ENCODE assay signal across 8 cellular contexts in the genomic region with DNA sequence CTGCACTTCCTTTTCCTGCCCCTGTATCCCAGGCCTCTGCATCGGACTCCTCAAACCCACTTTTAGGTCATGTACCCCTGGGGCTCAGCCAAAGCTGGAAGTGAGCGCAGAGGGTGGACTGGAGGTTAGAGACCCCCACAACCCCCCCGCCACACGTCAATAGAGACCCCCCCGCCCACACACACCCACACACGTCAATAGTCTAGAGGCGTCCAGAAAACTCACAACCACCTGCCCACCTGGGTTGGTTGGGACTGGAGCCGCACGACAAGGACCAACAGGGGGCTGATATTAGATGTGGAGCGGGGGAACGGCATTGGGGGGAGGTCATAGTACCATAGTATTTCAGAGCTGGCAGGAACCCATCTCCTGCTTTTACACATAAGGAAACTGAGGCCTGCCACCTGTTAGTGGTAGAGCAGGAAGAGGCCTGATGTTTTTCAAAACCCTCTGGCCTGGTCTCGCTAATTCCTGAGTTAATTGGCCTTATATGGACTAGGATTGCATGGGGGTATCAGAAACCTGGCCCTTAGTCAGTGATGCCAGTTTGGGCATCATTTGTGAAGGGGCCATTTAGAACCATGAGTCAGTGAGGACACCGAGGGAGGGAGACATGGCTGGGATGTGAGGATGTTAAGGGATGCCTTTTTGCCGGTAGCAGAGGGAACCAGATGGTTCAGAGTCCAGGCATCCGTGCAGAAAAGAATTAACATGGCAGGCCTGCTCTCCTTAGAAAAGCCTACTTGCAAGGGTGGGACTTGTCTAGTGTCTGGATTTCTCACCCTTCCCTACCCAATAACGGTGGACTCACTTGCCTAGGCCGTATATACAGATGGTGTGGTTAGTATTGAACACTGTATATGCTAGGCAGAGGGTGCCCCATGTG. TPM values are rescaled to one million over a fixed set of nuclear protein-coding genes. Genes with fewer than 3 reads are reported as not detected.
DNase-seq lines count a peak whose midpoint lies in the region; ATAC-seq lines count a peak whose summit lies in the region.

No MANE protein-coding gene starts in this region.

- H3K27ac ChIP-seq in iPS-20b (ENCODE audit: low read length) = no peak overlapping the region

- no peak for ATAC-seq in activated CD8-positive, alpha-beta T cell treated with anti-CD3 and anti-CD28 coated beads, Interleukin-2, amount 10 ng/mL, durations not matched to agents 7 days and 5 days
- no peak for ATAC-seq in GM19463 (IDR thresholded peaks at IDR 0.05; ENCODE audit: unreplicated experiment)
- ATAC-seq in HG03159 (IDR thresholded peaks at IDR 0.05; ENCODE audit: unreplicated experiment) = no peak

- CTCF ChIA-PET in activated CD8-positive, alpha-beta T cell treated with anti-CD3 and anti-CD28 coated beads, Interleukin-2, amount 10 ng/mL, durations not matched to agents 7 days and 5 days (lab: Charles Lee) = interaction anchor here (2.9 kb wide), 1 partner anchor 23 kb away, joined by 14 read pairs; no protein-coding TSS in a partner anchor

- peaks cover 2% of the 10 kb centered on the region for H3K36me3 Mint-ChIP-seq in T-helper 1 cell treated with Interleukin-12 subunit alpha and Interleukin-12 subunit beta and Interleukin-4 antibody, amounts not matched to agents 30 μg/mL and 1 μg/mL, for 36 hours (ENCODE audit: low read depth)
- peaks cover 2% of the 10 kb centered on the region for H3K36me3 Mint-ChIP-seq in activated CD8-positive, alpha-beta T cell treated with anti-CD3 and anti-CD28 coated beads, Interleukin-2, amount 10 ng/mL, durations not matched to agents 7 days and 5 days (ENCODE audit: low read depth)

- no peak overlapping the region for H3K27ac Mint-ChIP-seq in T-helper 1 cell treated with Interleukin-12 subunit alpha and Interleukin-12 subunit beta and Interleukin-4 antibody, amounts not matched to agents 30 μg/mL and 1 μg/mL, for 36 hours
- peak overlapping the region; percentile 47 for H3K27ac Mint-ChIP-seq in activated CD8-positive, alpha-beta T cell treated with anti-CD3 and anti-CD28 coated beads, Interleukin-2, amount 10 ng/mL, durations not matched to agents 7 days and 5 days

- no peaks in the 10 kb centered on the region for H3K36me3 ChIP-seq in iPS-20b (ENCODE audit: insufficient read depth, low read depth, low read length)

- peaks cover 26% of the 10 kb centered on the region for H3K4me1 Mint-ChIP-seq in T-helper 1 cell treated with Interleukin-12 subunit alpha and Interleukin-12 subunit beta and Interleukin-4 antibody, amounts not matched to agents 30 μg/mL and 1 μg/mL, for 36 hours (ENCODE audit: low read depth)
- peaks cover 28% of the 10 kb centered on the region for H3K4me1 Mint-ChIP-seq in activated CD8-positive, alpha-beta T cell treated with anti-CD3 and anti-CD28 coated beads, Interleukin-2, amount 10 ng/mL, durations not matched to agents 7 days and 5 days (ENCODE audit: low read depth)

- H3K9ac ChIP-seq in iPS-20b (ENCODE audit: low read depth, low read length) = peak overlapping the region; percentile 60; the same call in 1 of the 2 replicates

- POLR2A ChIA-PET in activated CD8-positive, alpha-beta T cell treated with anti-CD3 and anti-CD28 coated beads, Interleukin-2, amount 10 ng/mL, durations not matched to agents 7 days and 5 days (lab: Charles Lee) = interaction anchor here (0.6 to 1.8 kb wide), 5 partner anchors 15 to 398 kb away, joined by 3 to 8 read pairs (median 3); a partner anchor contains a TSS

- peaks cover 5% of the 10 kb centered on the region for H3K27me3 Mint-ChIP-seq in T-helper 1 cell treated with Interleukin-12 subunit alpha and Interleukin-12 subunit beta and Interleukin-4 antibody, amounts not matched to agents 30 μg/mL and 1 μg/mL, for 36 hours (ENCODE audit: low read depth)
- peaks cover 7% of the 10 kb centered on the region for H3K27me3 Mint-ChIP-seq in activated CD8-positive, alpha-beta T cell treated with anti-CD3 and anti-CD28 coated beads, Interleukin-2, amount 10 ng/mL, durations not matched to agents 7 days and 5 days (ENCODE audit: low read depth)

- H3K4me1 ChIP-seq in iPS-20b (ENCODE audit: insufficient read depth, low read length) = peaks cover 7% of the 10 kb centered on the region; the same call in 1 of the 2 replicates

- DNase-seq in T-helper 1 cell (no peak), superior temporal gyrus (ENCODE audit: extremely low spot score) (peak; percentile 59), islet precursor cell (no peak)
- DNase-seq in activated CD8-positive, alpha-beta T cell treated with anti-CD3 and anti-CD28 coated beads, Interleukin-2, amount 10 ng/mL, durations not matched to agents 7 days and 5 days = no peak

- peak overlapping the region; percentile 72 for H3K4me3 ChIP-seq in iPS-20b (ENCODE audit: low read length)

- H3K27me3 ChIP-seq in iPS-20b (ENCODE audit: insufficient read depth, low read length) = peaks cover 16% of the 10 kb centered on the region

- H3K9me3 Mint-ChIP-seq in T-helper 1 cell treated with Interleukin-12 subunit alpha and Interleukin-12 subunit beta and Interleukin-4 antibody, amounts not matched to agents 30 μg/mL and 1 μg/mL, for 36 hours = no peaks in the 10 kb centered on the region
- no peaks in the 10 kb centered on the region for H3K9me3 Mint-ChIP-seq in activated CD8-positive, alpha-beta T cell treated with anti-CD3 and anti-CD28 coated beads, Interleukin-2, amount 10 ng/mL, durations not matched to agents 7 days and 5 days (ENCODE audit: insufficient read depth)

- H3K4me3 Mint-ChIP-seq in T-helper 1 cell treated with Interleukin-12 subunit alpha and Interleukin-12 subunit beta and Interleukin-4 antibody, amounts not matched to agents 30 μg/mL and 1 μg/mL, for 36 hours = peak overlapping the region; percentile 65
- H3K4me3 Mint-ChIP-seq in activated CD8-positive, alpha-beta T cell treated with anti-CD3 and anti-CD28 coated beads, Interleukin-2, amount 10 ng/mL, durations not matched to agents 7 days and 5 days = peak overlapping the region; percentile 75

- H3K9me3 ChIP-seq in iPS-20b (ENCODE audit: insufficient read depth, low read depth, low read length) = no peaks in the 10 kb centered on the region

RNA-seq across cellular contexts. Expression of a gene that starts 1.1 kb away (rescaled TPM):
- total RNA-seq in activated CD8-positive, alpha-beta T cell treated with anti-CD3 and anti-CD28 coated beads, Interleukin-2, amount 10 ng/mL, durations not matched to agents 7 days and 5 days = 10 to 100 TPM; 29.2 to 29.3 TPM

RNA-seq across cellular contexts. Expression of a gene that starts 19.1 kb away (rescaled TPM):
- 10 to 100 TPM in 1 of 2 experiments, 1 to 10 TPM in 1; 10.0 to 13.2 TPM for total RNA-seq in activated CD8-positive, alpha-beta T cell treated with anti-CD3 and anti-CD28 coated beads, Interleukin-2, amount 10 ng/mL, durations not matched to agents 7 days and 5 days
